11 cellular contexts compared by ENCODE assay signal in the genomic region with DNA sequence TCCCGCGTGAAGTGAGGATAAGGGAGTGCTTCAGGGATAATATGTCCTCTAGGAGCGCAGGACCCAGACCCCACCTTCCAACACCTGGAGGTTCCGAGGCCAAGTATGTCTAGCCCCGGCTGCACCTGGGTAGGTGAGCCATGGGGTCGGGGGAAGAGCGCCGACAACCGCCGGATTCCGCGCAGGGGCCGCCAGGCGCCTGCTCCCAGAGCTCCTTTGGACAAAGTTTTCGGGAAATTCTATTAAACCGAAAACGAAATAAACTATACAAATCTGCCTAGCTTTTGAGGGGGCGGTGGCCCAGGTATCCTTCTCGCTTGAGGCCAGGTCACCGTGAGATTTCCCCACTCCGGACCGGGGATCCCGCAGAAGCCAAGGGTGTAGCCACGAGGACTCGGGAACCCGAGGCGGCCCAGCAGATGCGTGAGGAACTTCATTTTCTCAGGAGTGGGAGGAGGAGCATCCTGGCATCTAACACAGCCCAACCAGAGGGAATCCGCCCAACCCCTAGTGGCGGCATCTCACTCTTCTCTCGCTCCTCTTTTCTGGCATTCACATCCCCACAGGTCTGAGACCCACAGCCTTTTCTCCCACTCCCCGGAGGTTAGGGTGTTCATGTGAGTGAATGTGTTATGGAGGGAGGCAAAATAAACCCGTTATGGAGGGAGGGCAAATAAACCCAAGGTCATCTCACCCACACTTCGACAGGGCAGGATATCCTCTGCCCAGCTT. TPM values are rescaled to one million over a fixed set of nuclear protein-coding genes. Genes with fewer than 3 reads are reported as not detected.
DNase-seq lines count a peak whose midpoint lies in the region; ATAC-seq and TF ChIP-seq lines count a peak whose summit lies in the region.
"Had no signal": no experiment of that assay in that cellular context is flagged by ENCODE, and none has a peak within 500 bp of the region (broad histone marks: within the 10 kb centered on the region; RNA-seq: fewer than 3 reads in every experiment).

No MANE protein-coding gene starts in this region.

- peaks cover 24 to 66% (median 41%) of the 10 kb centered on the region in 7 donors for H3K4me1 Mint-ChIP-seq in naive thymus-derived CD4-positive, alpha-beta T cell

- CTCF ChIA-PET in naive thymus-derived CD4-positive, alpha-beta T cell (lab: Charles Lee): no interaction called here

- no peaks in the 10 kb centered on the region for H3K9me3 ChIP-seq in naive thymus-derived CD4-positive, alpha-beta T cell (ENCODE audit: control insufficient read depth in 2 of 3, low read length in 3 of 3)

- DNase-seq in COLO668 (lab: John Stamatoyannopoulos, UW; ENCODE audit: unreplicated experiment) (peak; percentile 57), HuH-7.5 (ENCODE audit: low spot score) (peak; percentile 59), astrocyte of the cerebellum (ENCODE audit: low read depth) (no peak), NCI-H1048 (lab: John Stamatoyannopoulos, UW) (no peak)
- no peak for DNase-seq in naive thymus-derived CD4-positive, alpha-beta T cell
- DNase-seq: cortex of kidney, substantia nigra had no signal

- H3K27ac ChIP-seq in naive thymus-derived CD4-positive, alpha-beta T cell (ENCODE audit: low read depth, low read length): no peak overlapping the region

- peaks cover 79 to 92% (median 88%) of the 10 kb centered on the region in 5 donors for H3K27me3 Mint-ChIP-seq in naive thymus-derived CD4-positive, alpha-beta T cell

- intact Hi-C loops in naive thymus-derived CD4-positive, alpha-beta T cell (cut with micrococcal nuclease): no loop called here

- no peaks in the 10 kb centered on the region for H3K36me3 ChIP-seq in naive thymus-derived CD4-positive, alpha-beta T cell (ENCODE audit: control insufficient read depth in 2 of 3, insufficient read depth in 3 of 3, low read length in 3 of 3)

- ATAC-seq in naive thymus-derived CD4-positive, alpha-beta T cell: no peak
- ATAC-seq in GM21529 (IDR thresholded peaks at IDR 0.05; ENCODE audit: unreplicated experiment) (no peak), GM21367 (IDR thresholded peaks at IDR 0.05; ENCODE audit: unreplicated experiment) (no peak), HG03139 (IDR thresholded peaks at IDR 0.05; ENCODE audit: unreplicated experiment) (no peak)

- POLR2A ChIA-PET in naive thymus-derived CD4-positive, alpha-beta T cell (lab: Charles Lee): no interaction called here

- peak overlapping the region in 8 of 10 donors; percentile 48 to 94 (median 84) for H3K4me3 Mint-ChIP-seq in naive thymus-derived CD4-positive, alpha-beta T cell

- peaks cover 0 to 11% (median 4%) of the 10 kb centered on the region in 5 donors for H3K36me3 Mint-ChIP-seq in naive thymus-derived CD4-positive, alpha-beta T cell

- in situ Hi-C loops in astrocyte of the cerebellum (cut with HindIII; ENCODE audit: low sequenced_read_pairs): no loop called here

- H3K4me3 ChIP-seq in astrocyte of the cerebellum (ENCODE audit: low read depth, low read length): no peak overlapping the region
- H3K4me3 ChIP-seq in naive thymus-derived CD4-positive, alpha-beta T cell (ENCODE audit: low read length): no peak overlapping the region

- H3K27me3 ChIP-seq in naive thymus-derived CD4-positive, alpha-beta T cell (ENCODE audit: control insufficient read depth in 2 of 2, insufficient read depth in 2 of 2, low read length in 2 of 2): peaks cover 12 to 41% of the 10 kb centered on the region in 2 donors

- peak overlapping the region in 1 of 9 donors; percentile 60 for H3K27ac Mint-ChIP-seq in naive thymus-derived CD4-positive, alpha-beta T cell

- peak; percentile 12 for TF ChIP-seq CTCF in astrocyte of the cerebellum (IDR thresholded peaks at IDR 0.05; ENCODE audit: low read depth, low read length, missing control alignments)

- H3K9me3 Mint-ChIP-seq in naive thymus-derived CD4-positive, alpha-beta T cell: peaks cover 0 to 8% (median 0%) of the 10 kb centered on the region in 11 donors

- H3K4me1 ChIP-seq in naive thymus-derived CD4-positive, alpha-beta T cell (ENCODE audit: control insufficient read depth in 2 of 2, insufficient read depth in 2 of 2, low read length in 2 of 2): no peaks in the 10 kb centered on the region

RNA-seq across cellular contexts. Expression of a gene that starts 2.3 kb away (rescaled TPM):
- total RNA-seq in naive thymus-derived CD4-positive, alpha-beta T cell: not detected
- not detected for polyA plus RNA-seq in naive thymus-derived CD4-positive, alpha-beta T cell
- total RNA-seq: HT1080 had no signal

Comparison
In these comparisons a context has a peak if more than half of its experiments do, and no peak if none do; other contexts are left out.
1. DNase-seq: peak in COLO668 (single experiment) and HuH-7.5 (single experiment); none in astrocyte of the cerebellum (single experiment), naive thymus-derived CD4-positive, alpha-beta T cell (0 of 9) and NCI-H1048 (single experiment).